1 cellular context compared by ENCODE assay signal in the genomic region with DNA sequence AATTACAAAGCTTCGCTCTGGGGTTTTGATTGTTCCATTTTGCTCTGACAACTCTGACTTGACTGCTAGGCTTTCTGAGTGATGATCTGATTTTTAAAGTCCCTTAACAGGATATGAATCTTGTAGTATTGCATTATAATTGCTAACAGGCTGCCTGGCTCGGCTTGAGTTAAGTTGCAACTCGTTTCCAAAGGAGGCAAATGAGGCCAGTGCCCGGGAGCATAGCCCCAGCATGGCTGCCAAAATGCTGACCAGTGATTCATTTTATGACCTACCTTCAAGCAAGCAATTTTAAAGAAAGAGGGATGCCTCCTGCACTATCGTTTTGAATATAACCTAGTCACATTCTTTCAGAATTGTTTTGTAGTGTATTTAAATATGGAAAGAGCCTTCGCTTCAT.
A peak's percentile ranks its signal among the peaks of the same experiment; 100 is the strongest.
TF ChIP-seq lines count a peak whose summit lies in the region.

No MANE protein-coding gene starts in this region.

TF ChIP-seq in IMR-90, 13 proteins besides CTCF, POLR2A, EP300 and RAD21 (continued from another document):
- TF ChIP-seq BHLHE40 (IDR thresholded peaks at IDR 0.05; ENCODE audit: low read depth, low read length) (no peak), NFE2L2 (IDR thresholded peaks at IDR 0.05; ENCODE audit: low read depth, low read length) (no peak), RFX5 (IDR thresholded peaks at IDR 0.05; ENCODE audit: low read depth, low read length) (no peak), RCOR1 (IDR thresholded peaks at IDR 0.05; ENCODE audit: insufficient replicate concordance, low read length) (no peak), MAFK (IDR thresholded peaks at IDR 0.05; ENCODE audit: low read depth, low read length) (peak; percentile 55; the same call in 1 of the 2 replicates), FOS (IDR thresholded peaks at IDR 0.05; ENCODE audit: low read depth, low read length) (no peak), MXI1 (IDR thresholded peaks at IDR 0.05; ENCODE audit: borderline replicate concordance, low read depth, low read length) (no peak)
- TF ChIP-seq, protein P1, sequence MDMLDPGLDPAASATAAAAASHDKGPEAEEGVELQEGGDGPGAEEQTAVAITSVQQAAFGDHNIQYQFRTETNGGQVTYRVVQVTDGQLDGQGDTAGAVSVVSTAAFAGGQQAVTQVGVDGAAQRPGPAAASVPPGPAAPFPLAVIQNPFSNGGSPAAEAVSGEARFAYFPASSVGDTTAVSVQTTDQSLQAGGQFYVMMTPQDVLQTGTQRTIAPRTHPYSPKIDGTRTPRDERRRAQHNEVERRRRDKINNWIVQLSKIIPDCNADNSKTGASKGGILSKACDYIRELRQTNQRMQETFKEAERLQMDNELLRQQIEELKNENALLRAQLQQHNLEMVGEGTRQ (IDR thresholded peaks at IDR 0.05; ENCODE audit: low read depth, low read length), result no peak
